Comparison of ENCODE assay signal across 22 cellular contexts in the genomic region with DNA sequence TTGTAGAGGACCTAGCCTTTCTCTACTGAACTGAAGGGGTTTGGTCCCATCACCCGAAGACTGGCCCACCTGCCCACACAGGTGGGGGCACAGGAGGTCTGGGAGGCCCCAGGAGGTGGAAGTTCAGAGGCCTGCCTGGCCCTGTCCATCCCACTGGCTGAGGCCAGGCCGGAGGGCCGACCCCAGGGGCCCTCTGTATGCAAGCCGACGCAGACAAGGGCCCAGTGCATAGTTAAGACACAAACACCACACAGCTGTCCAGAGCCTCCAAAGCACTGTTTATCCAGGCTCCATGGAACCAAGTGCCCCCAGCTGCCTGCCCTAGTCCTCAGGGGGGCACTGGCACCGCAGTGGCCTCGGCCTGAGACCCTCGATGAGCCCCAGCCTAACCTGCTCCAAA. TPM values are rescaled to one million over a fixed set of nuclear protein-coding genes. Genes with fewer than 3 reads are reported as not detected.
DNase-seq lines count a peak whose midpoint lies in the region; ATAC-seq and TF ChIP-seq lines count a peak whose summit lies in the region.
"Had no signal": no experiment of that assay in that cellular context is flagged by ENCODE, and none has a peak within 500 bp of the region (broad histone marks: within the 10 kb centered on the region; RNA-seq: fewer than 3 reads in every experiment).

No MANE protein-coding gene starts in this region.

- in situ Hi-C loops in transverse colon (cut with MboI; ENCODE audit: low pct_ligation_motif_present in 1 of 4, low pct_unique_long_range_greater_than_20kb in 1 of 4, low sequenced_read_pairs in 3 of 4): loop anchor here in 1 of 4 donors (5.0 kb wide), 1 partner anchor 37 kb away; no protein-coding TSS in a partner anchor

- H3K4me1 ChIP-seq in cardiac muscle cell (ENCODE audit: low read depth): peaks cover 32% of the 10 kb centered on the region
- peaks cover 27 to 66% (median 65%) of the 10 kb centered on the region in 4 donors for H3K4me1 ChIP-seq in esophagus muscularis mucosa
- peaks cover 17% of the 10 kb centered on the region for H3K4me1 ChIP-seq in ovary (ENCODE audit: insufficient read depth)
- peaks cover 9 to 25% (median 21%) of the 10 kb centered on the region in 4 donors for H3K4me1 ChIP-seq in transverse colon
- H3K4me1 ChIP-seq in BE2C: peaks cover 16% of the 10 kb centered on the region

- H3K4me3 ChIP-seq in cardiac muscle cell (no peak overlapping the region), esophagus muscularis mucosa (no peak overlapping the region), ovary (no peak overlapping the region), transverse colon (no peak overlapping the region), BE2C (ENCODE audit: low read depth, low read length) (no peak overlapping the region)
- H3K4me3 ChIP-seq: SK-N-MC, upper lobe of left lung had no signal

- ATAC-seq in GM18498 (IDR thresholded peaks at IDR 0.05; ENCODE audit: unreplicated experiment): no peak
- ATAC-seq: activated CD4-positive, alpha-beta T cell treated with anti-CD3 and anti-CD28 coated beads for 36 hours; activated T-cell treated with anti-CD3 and anti-CD28 coated beads, Interleukin-2, amount 50 U/mL, for 4 hours had no signal

- H3K27ac ChIP-seq in cardiac muscle cell (peak overlapping the region; percentile 96), esophagus muscularis mucosa (replicated peaks in 1 of 4) (peak overlapping the region; percentile 78 to 88 (median 87)), ovary (peak overlapping the region; percentile 22 to 72), transverse colon (peak overlapping the region; percentile 78 to 88 (median 83))
- H3K27ac ChIP-seq: SK-N-MC had no signal

- DNase-seq in cardiac muscle cell (ENCODE audit: low read depth in 1 of 2, low spot score in 1 of 2) (no peak), cardiac septum (ENCODE audit: low spot score) (no peak), esophagus muscularis mucosa (ENCODE audit: extremely low spot score) (no peak), ovary (no peak), transverse colon (no peak), NCI-H2107 treated with DMSO at 0.1 percent for 48 hours (lab: John Stamatoyannopoulos, UW; ENCODE audit: unreplicated experiment) (no peak), BE2C (no peak)
- DNase-seq: activated CD4-positive, alpha-beta T cell treated with anti-CD3 and anti-CD28 coated beads for 36 hours; activated T-cell treated with anti-CD3 and anti-CD28 coated beads, Interleukin-2, amount 50 U/mL, for 4 hours; amniotic stem cell; caudate nucleus; glutamatergic neuron; Kasumi-1; NCI-H187; NCI-H748 treated with DMSO at 0.1 percent for 48 hours; right cardiac atrium; RPMI8226; stimulated activated CD4-positive, alpha-beta T cell treated with anti-CD3 and anti-CD28 coated beads, Interleukin-4, amount 100 ng/mL, for 4 hours; stimulated activated naive CD4-positive, alpha-beta T cell treated with Interleukin-2 at 50 U/mL for 16 hours had no signal

- no peaks in the 10 kb centered on the region for H3K9me3 ChIP-seq in cardiac muscle cell (ENCODE audit: low read depth)
- H3K9me3 ChIP-seq in esophagus muscularis mucosa: no peaks in the 10 kb centered on the region
- no peaks in the 10 kb centered on the region for H3K9me3 ChIP-seq in ovary
- H3K9me3 ChIP-seq in transverse colon: no peaks in the 10 kb centered on the region
- H3K9me3 ChIP-seq in BE2C: no peaks in the 10 kb centered on the region
- H3K9me3 ChIP-seq: upper lobe of left lung had no signal

- intact Hi-C loops in cardiac septum (cut with DNase I): no loop called here
- intact Hi-C loops in esophagus muscularis mucosa (cut with DNase I): no loop called here
- intact Hi-C loops in ovary (cut with DNase I): loop anchor here in 1 of 4 donors (10.0 kb wide), 1 partner anchor 300 kb away; no protein-coding TSS in a partner anchor
- intact Hi-C loops in transverse colon (cut with DNase I; ENCODE audit: low total_unique reads): no loop called here

- H3K27me3 ChIP-seq in cardiac muscle cell: no peaks in the 10 kb centered on the region
- H3K27me3 ChIP-seq in esophagus muscularis mucosa: no peaks in the 10 kb centered on the region
- H3K27me3 ChIP-seq in ovary: no peaks in the 10 kb centered on the region
- no peaks in the 10 kb centered on the region for H3K27me3 ChIP-seq in transverse colon
- no peaks in the 10 kb centered on the region for H3K27me3 ChIP-seq in BE2C
- H3K27me3 ChIP-seq: upper lobe of left lung had no signal

- 83% methylated on average over 1 of the region's 8 CpGs for whole genome bisulfite sequencing in esophagus muscularis mucosa
- WGBS in ovary, 3 donors: 80 to 85% (median 84%) methylated on average over 8 of the region's 8 CpGs
- WGBS in transverse colon (ENCODE audit: low coverage in 1 of 2), 2 donors: 74% methylated on average over 8 of the region's 8 CpGs; no CpG with 5 or more reads in 1 of the 2 donors

- TF ChIP-seq EP300 in esophagus muscularis mucosa (IDR thresholded peaks at IDR 0.05) (no peak), ovary (IDR thresholded peaks at IDR 0.05) (no peak), transverse colon (IDR thresholded peaks at IDR 0.05; ENCODE audit: low read depth) (no peak)

- TF ChIP-seq POLR2A in esophagus muscularis mucosa (IDR thresholded peaks at IDR 0.05; ENCODE audit: low read depth) (no peak), ovary (IDR thresholded peaks at IDR 0.05) (no peak), transverse colon (IDR thresholded peaks at IDR 0.05) (no peak)

- no peaks in the 10 kb centered on the region for H3K36me3 ChIP-seq in cardiac muscle cell
- H3K36me3 ChIP-seq in esophagus muscularis mucosa: peaks cover 0 to 52% (median 35%) of the 10 kb centered on the region in 4 donors
- no peaks in the 10 kb centered on the region for H3K36me3 ChIP-seq in ovary
- H3K36me3 ChIP-seq in transverse colon: no peaks in the 10 kb centered on the region
- H3K36me3 ChIP-seq in BE2C: no peaks in the 10 kb centered on the region
- H3K36me3 ChIP-seq: upper lobe of left lung had no signal

- no peak for TF ChIP-seq CTCF in cardiac muscle cell (IDR thresholded peaks at IDR 0.05; ENCODE audit: low read depth, low read length)
- no peak for TF ChIP-seq CTCF in esophagus muscularis mucosa (IDR thresholded peaks at IDR 0.05)
- no peak for TF ChIP-seq CTCF in ovary (IDR thresholded peaks at IDR 0.05)
- TF ChIP-seq CTCF in transverse colon (IDR thresholded peaks at IDR 0.05): no peak
- no peak for TF ChIP-seq CTCF in BE2C (IDR thresholded peaks at IDR 0.05; ENCODE audit: low read depth, low read length)

RNA-seq across cellular contexts. Expression of a gene that starts 26.7 kb away (rescaled TPM):
- total RNA-seq in cardiac muscle cell: 14.0 and 17.1 TPM in 2 replicates
- 9.5 and 12.5 TPM in 2 replicates for polyA plus RNA-seq in cardiac muscle cell
- 10.3 TPM for total RNA-seq in cardiac septum
- 10 to 100 TPM; 27.8 to 47.6 (median 40.1) TPM for total RNA-seq in esophagus muscularis mucosa
- 10 to 100 TPM; 16.0 to 37.3 (median 32.3) TPM for total RNA-seq in ovary
- polyA plus RNA-seq in ovary: 10 to 100 TPM; 23.4 to 28.3 TPM
- 10 to 100 TPM; 26.5 to 52.0 (median 36.5) TPM for total RNA-seq in transverse colon
- 1.6 TPM for polyA plus RNA-seq in BE2C (2012; ENCODE audit: insufficient read depth, insufficient read length, low read depth)

RNA-seq across cellular contexts. Expression of a gene that starts 34.3 kb away (rescaled TPM):
- 116 and 130 TPM in 2 replicates for total RNA-seq in cardiac muscle cell
- 83.9 and 105 TPM in 2 replicates for polyA plus RNA-seq in cardiac muscle cell
- total RNA-seq in cardiac septum: 30.0 TPM
- total RNA-seq in esophagus muscularis mucosa: 10 to 100 TPM; 49.0 to 83.5 (median 62.1) TPM
- 100 to 1,000 TPM in 2 of 7 donors, 10 to 100 TPM in 5; 45.1 to 106 (median 59.6) TPM for total RNA-seq in ovary
- 10 to 100 TPM; 47.1 to 51.6 TPM for polyA plus RNA-seq in ovary
- total RNA-seq in transverse colon: 100 to 1,000 TPM in 2 of 4 donors, 10 to 100 TPM in 2; 37.2 to 131 (median 108) TPM
- 427 TPM for polyA plus RNA-seq in BE2C (2012; ENCODE audit: insufficient read depth, insufficient read length, low read depth)

RNA-seq across cellular contexts. Expression of a gene that starts 38.3 kb away (rescaled TPM):
- 17.2 and 30.6 TPM in 2 replicates for total RNA-seq in cardiac muscle cell
- polyA plus RNA-seq in cardiac muscle cell: 7.1 and 12.1 TPM in 2 replicates
- total RNA-seq in cardiac septum: 21.3 TPM
- 100 to 1,000 TPM; 133 to 386 (median 182) TPM for total RNA-seq in esophagus muscularis mucosa
- total RNA-seq in ovary: 10 to 100 TPM in 2 of 7 donors, 1 to 10 TPM in 5; 4.2 to 30.0 (median 5.2) TPM
- 1 to 10 TPM; 3.3 to 7.8 TPM for polyA plus RNA-seq in ovary
- 10 to 100 TPM; 11.2 to 60.9 (median 31.3) TPM for total RNA-seq in transverse colon
- 5.9 TPM for polyA plus RNA-seq in BE2C (2012; ENCODE audit: insufficient read depth, insufficient read length, low read depth)
- total RNA-seq: activated CD4-positive, alpha-beta T cell treated with anti-CD3 and anti-CD28 coated beads for 36 hours had no signal

RNA-seq across cellular contexts. Expression of a gene that starts 48.8 kb away (rescaled TPM):
- 16.8 and 20.2 TPM in 2 replicates for total RNA-seq in cardiac muscle cell
- polyA plus RNA-seq in cardiac muscle cell: 28.0 and 29.4 TPM in 2 replicates
- 13.6 TPM for total RNA-seq in cardiac septum
- 10 to 100 TPM; 16.6 to 23.4 (median 18.8) TPM for total RNA-seq in esophagus muscularis mucosa
- 10 to 100 TPM; 20.4 to 34.5 (median 27.5) TPM for total RNA-seq in ovary
- polyA plus RNA-seq in ovary: 10 to 100 TPM; 29.2 to 35.3 TPM
- 10 to 100 TPM in 3 of 4 donors, 1 to 10 TPM in 1; 9.4 to 29.5 (median 23.2) TPM for total RNA-seq in transverse colon
- polyA plus RNA-seq in BE2C (2012; ENCODE audit: insufficient read depth, insufficient read length, low read depth): 15.7 TPM
